8 cellular contexts compared by ENCODE assay signal in genomic region chr4:70705856-70706461, GRCh38. TPM values are rescaled to one million over a fixed set of nuclear protein-coding genes. Genes with fewer than 3 reads are reported as not detected.
A peak's percentile ranks its signal among the peaks of the same experiment; 100 is the strongest.
DNase-seq lines count a peak whose midpoint lies in the region; ATAC-seq and TF ChIP-seq lines count a peak whose summit lies in the region.

No MANE protein-coding gene starts in this region.

- TF ChIP-seq CTCF in vagina (IDR thresholded peaks at IDR 0.05): no peak

- DNase-seq in Jurkat, Clone E6-1 (ENCODE audit: low read depth, low spot score): no peak
- peak in 3 of 61 donors; percentile 16 to 47 (median 36) for DNase-seq in caudate nucleus (lab: John Stamatoyannopoulos, UW)
- peak; percentile 24 for DNase-seq in medulla oblongata (ENCODE audit: extremely low spot score)
- DNase-seq in vagina (ENCODE audit: extremely low spot score in 2 of 2): no peak
- no peak for DNase-seq in NCI-H1930 (lab: John Stamatoyannopoulos, UW)
- DNase-seq in NCI-H2171 treated with DMSO at 0.1 percent for 48 hours (lab: John Stamatoyannopoulos, UW): no peak

- no peak for TF ChIP-seq POLR2A in vagina (IDR thresholded peaks at IDR 0.05)

- H3K4me1 ChIP-seq in vagina: peaks cover 22% of the 10 kb centered on the region

- H3K9me3 ChIP-seq in vagina: no peaks in the 10 kb centered on the region

- ATAC-seq in GM19463 (IDR thresholded peaks at IDR 0.05; ENCODE audit: unreplicated experiment): no peak

- peak overlapping the region; percentile 89 for H3K27ac ChIP-seq in caudate nucleus (ENCODE audit: low read depth, low read length)
- peak overlapping the region; percentile 92 for H3K27ac ChIP-seq in vagina

- peak overlapping the region; percentile 98 for H3K4me3 ChIP-seq in GM08714 (ENCODE audit: low read length)
- peak overlapping the region; percentile 79 for H3K4me3 ChIP-seq in Jurkat, Clone E6-1 (ENCODE audit: low read length)
- peak overlapping the region; percentile 64 to 81 for H3K4me3 ChIP-seq in vagina

- H3K27me3 ChIP-seq in vagina: no peaks in the 10 kb centered on the region

- intact Hi-C loops in vagina (cut with DNase I): no loop called here

- H3K36me3 ChIP-seq in vagina: no peaks in the 10 kb centered on the region

RNA-seq across cellular contexts. Expression of gene RUFY3, which starts 15.8 kb away (rescaled TPM):
- 41.7 TPM for polyA plus RNA-seq in Jurkat, Clone E6-1 (2012; ENCODE audit: insufficient read depth, insufficient read length)
- total RNA-seq in vagina: 71.2 TPM

RNA-seq across cellular contexts. Expression of gene UTP3, which starts 17.6 kb away (rescaled TPM):
- polyA plus RNA-seq in Jurkat, Clone E6-1 (2012; ENCODE audit: insufficient read depth, insufficient read length): 46.5 TPM
- total RNA-seq in vagina: 15.7 TPM

RNA-seq across cellular contexts. Expression of gene JCHAIN, which starts 39.7 kb away (rescaled TPM):
- polyA plus RNA-seq in Jurkat, Clone E6-1 (2012; ENCODE audit: insufficient read depth, insufficient read length): not detected
- 2.7 TPM for total RNA-seq in vagina
